Comparison of ENCODE assay signal across 8 cellular contexts in the genomic region with DNA sequence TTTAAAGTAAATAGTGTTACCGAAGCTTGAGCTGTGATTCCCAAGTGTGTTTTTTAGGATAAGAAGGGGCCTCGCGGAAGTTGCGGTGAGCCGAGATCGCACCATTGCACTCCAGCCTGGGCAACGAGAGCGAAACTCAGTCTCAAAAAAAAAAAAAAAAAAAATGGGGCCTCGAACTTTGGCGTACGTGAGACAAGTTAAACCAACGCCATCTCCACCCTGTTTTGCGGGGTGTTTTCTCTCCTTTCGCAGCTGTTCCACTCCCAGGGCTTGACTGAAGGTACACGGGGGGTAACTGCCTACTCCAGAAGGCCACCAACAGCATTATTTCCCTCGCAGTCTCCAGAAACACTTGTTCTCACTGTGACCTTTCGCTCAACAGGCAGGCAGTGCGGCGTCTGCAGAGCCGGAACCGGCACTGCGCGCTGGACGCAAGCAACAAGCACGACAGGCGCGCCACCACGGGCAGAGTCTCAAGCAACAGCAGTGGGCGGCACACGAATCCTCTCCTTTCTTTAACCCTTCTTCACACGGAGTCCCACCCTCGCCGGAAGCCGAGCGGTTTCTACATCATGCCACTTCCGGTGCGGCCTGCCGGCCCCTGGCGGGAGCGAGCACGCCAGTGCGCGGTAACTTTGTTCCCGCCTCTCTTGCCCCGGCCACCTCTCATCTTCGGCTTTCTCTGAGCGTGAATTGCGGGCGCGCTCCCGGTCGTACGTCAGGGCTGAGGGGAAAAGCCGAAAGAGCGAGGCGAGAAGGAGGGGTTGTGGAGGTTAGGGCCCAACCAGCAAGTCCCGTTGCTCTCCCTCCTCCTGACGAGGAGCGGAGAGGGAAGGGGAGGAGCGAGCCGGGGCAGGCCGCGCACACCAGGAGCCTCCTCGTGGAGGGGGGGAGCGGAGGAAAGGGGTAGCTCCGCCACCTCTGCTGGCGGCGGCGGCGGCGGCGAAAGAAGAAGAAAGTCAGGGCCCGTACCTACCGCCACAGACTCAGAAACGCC. TPM values are rescaled to one million over a fixed set of nuclear protein-coding genes. Genes with fewer than 3 reads are reported as not detected.
DNase-seq lines count a peak whose midpoint lies in the region; FAIRE-seq and TF ChIP-seq lines count a peak whose summit lies in the region.

No MANE protein-coding gene starts in this region.

- intact Hi-C loops in activated T-helper 1 cell treated with anti-CD3 and anti-CD28 coated beads, Interleukin-12 subunit alpha, Interleukin-12 subunit beta, Interleukin-2, Interleukin-4 antibody, amounts not matched to agents 30 ng/mL and 10 ng/mL and 1 ng/mL, durations not matched to agents 14 hours and 24 hours and 36 hours (cut with micrococcal nuclease) = loop anchor here (1.0 to 5.0 kb wide), 6 partner anchors 52 to 383 kb away; a partner anchor contains a TSS
- intact Hi-C loops in esophagus squamous epithelium (cut with DNase I) = no loop called here

- in situ Hi-C loops in GM23248 (cut with MboI) = no loop called here

- WGBS in GM23248 (ENCODE audit: low coverage in 1 of 2, low lambda C conversion rate in 2 of 2, missing lambda C conversion rate in 2 of 2), 2 experiments = 1% methylated on average over 57 to 75 of the region's 75 CpGs
- 0% methylated on average over 34 to 45 of the region's 75 CpGs for WGBS in esophagus squamous epithelium, 2 donors

- no peaks in the 10 kb centered on the region for H3K9me3 ChIP-seq in DOHH2 (ENCODE audit: control insufficient read depth, insufficient read depth, low read length)
- H3K9me3 ChIP-seq in GM23248 (ENCODE audit: low read depth) = no peaks in the 10 kb centered on the region
- no peaks in the 10 kb centered on the region for H3K9me3 ChIP-seq in Karpas-422 (ENCODE audit: low read length)
- no peaks in the 10 kb centered on the region for H3K9me3 ChIP-seq in esophagus squamous epithelium
- no peaks in the 10 kb centered on the region for H3K9me3 ChIP-seq in muscle layer of duodenum (ENCODE audit: control insufficient read depth in 1 of 2, low read length in 2 of 2)

- H3K9me3 Mint-ChIP-seq in activated T-helper 1 cell treated with anti-CD3 and anti-CD28 coated beads, Interleukin-12 subunit alpha, Interleukin-12 subunit beta, Interleukin-2, Interleukin-4 antibody, amounts not matched to agents 30 ng/mL and 10 ng/mL and 1 ng/mL, durations not matched to agents 14 hours and 24 hours and 36 hours = no peaks in the 10 kb centered on the region

- peak; percentile 99 for DNase-seq in GM23248
- DNase-seq in Karpas-422 = peak; percentile 100
- peak; percentile 99 for DNase-seq in RCC 7860 (ENCODE audit: low spot score)
- peak; percentile 98 for DNase-seq in activated T-helper 1 cell treated with anti-CD3 and anti-CD28 coated beads, Interleukin-12 subunit alpha, Interleukin-12 subunit beta, Interleukin-2, Interleukin-4 antibody, amounts not matched to agents 30 ng/mL and 10 ng/mL and 1 ng/mL, durations not matched to agents 14 hours and 24 hours and 36 hours (ENCODE audit: low spot score)
- peak; percentile 94 for DNase-seq in esophagus squamous epithelium (lab: John Stamatoyannopoulos, UW)
- DNase-seq in stimulated activated CD8-positive, alpha-beta memory T cell treated with anti-CD3 and anti-CD28 coated beads, Interleukin-7, amount 100 ng/mL, for 24 hours (ENCODE audit: low read depth) = peak; percentile 93

- H3F3A ChIP-seq in DOHH2 (ENCODE audit: control insufficient read depth, insufficient read depth) (peaks cover 12% of the 10 kb centered on the region), GM23248 (ENCODE audit: insufficient read depth) (peaks cover 41% of the 10 kb centered on the region)

- no peaks in the 10 kb centered on the region for H3K9me2 ChIP-seq in DOHH2 (replicated peaks; ENCODE audit: control insufficient read depth, low read length)
- no peaks in the 10 kb centered on the region for H3K9me2 ChIP-seq in GM23248 (ENCODE audit: insufficient read depth)
- no peaks in the 10 kb centered on the region for H3K9me2 ChIP-seq in Karpas-422 (replicated peaks; ENCODE audit: insufficient read depth, low read length)

- H3K4me2 ChIP-seq in DOHH2 (ENCODE audit: low read length) (peak overlapping the region; percentile 77), GM23248 (ENCODE audit: unreplicated experiment) (peak overlapping the region; percentile 99), Karpas-422 (ENCODE audit: low read depth, low read length, poor library complexity, severe bottlenecking) (peak overlapping the region; percentile 89)

- H3K9ac ChIP-seq in GM23248 (peak overlapping the region; percentile 95), Karpas-422 (ENCODE audit: low read length) (peak overlapping the region; percentile 98)

- H3K4me3 ChIP-seq in DOHH2 (ENCODE audit: low read length) (peak overlapping the region; percentile 80), GM23248 (peak overlapping the region; percentile 98), Karpas-422 (ENCODE audit: low read length) (peak overlapping the region; percentile 80), esophagus squamous epithelium (peak overlapping the region; percentile 71 to 95 (median 90)), muscle layer of duodenum (ENCODE audit: low read depth in 1 of 2, low read length in 2 of 2) (peak overlapping the region; percentile 90 to 92)

- peak in 3 of 4 donors; percentile 77 to 92 (median 91) for TF ChIP-seq POLR2A in esophagus squamous epithelium (IDR thresholded peaks at IDR 0.05)

- H3K36me3 ChIP-seq in DOHH2 (ENCODE audit: control insufficient read depth, low read length) = peaks cover 39% of the 10 kb centered on the region
- no peaks in the 10 kb centered on the region for H3K36me3 ChIP-seq in GM23248 (ENCODE audit: low read depth)
- peaks cover 8% of the 10 kb centered on the region for H3K36me3 ChIP-seq in Karpas-422 (ENCODE audit: insufficient read depth, low read length)
- H3K36me3 ChIP-seq in esophagus squamous epithelium = no peaks in the 10 kb centered on the region
- peaks cover 0 to 8% of the 10 kb centered on the region in 2 donors for H3K36me3 ChIP-seq in muscle layer of duodenum (ENCODE audit: control insufficient read depth in 1 of 2, insufficient read depth in 2 of 2, low read length in 2 of 2)

- H3K27me3 ChIP-seq in DOHH2 (ENCODE audit: control insufficient read depth, low read length) (no peaks in the 10 kb centered on the region), GM23248 (replicated peaks; ENCODE audit: insufficient read depth) (no peaks in the 10 kb centered on the region), Karpas-422 (ENCODE audit: low read length) (no peaks in the 10 kb centered on the region), esophagus squamous epithelium (no peaks in the 10 kb centered on the region), muscle layer of duodenum (ENCODE audit: low read depth, low read length) (no peaks in the 10 kb centered on the region)

- peak overlapping the region; percentile 95 for H2AFZ ChIP-seq in GM23248
- H2AFZ ChIP-seq in Karpas-422 (ENCODE audit: low read length) = 0 out of 2 replicates have a peak overlapping the region, but pooled peaks have one; percentile 46

- H3K4me1 ChIP-seq in DOHH2 (ENCODE audit: control insufficient read depth, low read length) (peaks cover 27% of the 10 kb centered on the region), GM23248 (ENCODE audit: insufficient read depth) (peaks cover 15% of the 10 kb centered on the region), Karpas-422 (ENCODE audit: low read length) (peaks cover 27% of the 10 kb centered on the region), esophagus squamous epithelium (peaks cover 5 to 30% (median 14%) of the 10 kb centered on the region in 3 donors), muscle layer of duodenum (ENCODE audit: control insufficient read depth in 1 of 2, insufficient read depth in 2 of 2, low read length in 2 of 2) (peaks cover 3 to 11% of the 10 kb centered on the region in 2 donors)

- H4K20me1 ChIP-seq in DOHH2 (ENCODE audit: control insufficient read depth, insufficient read depth, low read depth, low read length) = peaks cover 20% of the 10 kb centered on the region
- peaks cover 10% of the 10 kb centered on the region; the same call in 1 of the 2 replicates for H4K20me1 ChIP-seq in GM23248 (ENCODE audit: insufficient read depth)
- peaks cover 23% of the 10 kb centered on the region for H4K20me1 ChIP-seq in Karpas-422 (ENCODE audit: insufficient read depth, low read depth, low read length)

- FAIRE-seq in RCC 7860 (lab: Jason Lieb, UNC) = peak; percentile 95

- H3K79me2 ChIP-seq in DOHH2 (ENCODE audit: control insufficient read depth, low read length) = peaks cover 54% of the 10 kb centered on the region
- H3K79me2 ChIP-seq in GM23248 (ENCODE audit: insufficient read depth) = peaks cover 40% of the 10 kb centered on the region
- peaks cover 46% of the 10 kb centered on the region for H3K79me2 ChIP-seq in Karpas-422 (ENCODE audit: low read length)

- H3K27ac ChIP-seq in DOHH2 (ENCODE audit: low read depth, low read length) (peak overlapping the region; percentile 97), GM23248 (peak overlapping the region; percentile 97), Karpas-422 (ENCODE audit: low read length) (peak overlapping the region; percentile 91), esophagus squamous epithelium (peak overlapping the region; percentile 95 to 100 (median 98)), muscle layer of duodenum (ENCODE audit: low read length) (peak overlapping the region; percentile 98)

- peaks cover 13% of the 10 kb centered on the region for H3K36me3 Mint-ChIP-seq in activated T-helper 1 cell treated with anti-CD3 and anti-CD28 coated beads, Interleukin-12 subunit alpha, Interleukin-12 subunit beta, Interleukin-2, Interleukin-4 antibody, amounts not matched to agents 30 ng/mL and 10 ng/mL and 1 ng/mL, durations not matched to agents 14 hours and 24 hours and 36 hours (ENCODE audit: low read depth)

- peak overlapping the region; percentile 95 for H3K4me3 Mint-ChIP-seq in activated T-helper 1 cell treated with anti-CD3 and anti-CD28 coated beads, Interleukin-12 subunit alpha, Interleukin-12 subunit beta, Interleukin-2, Interleukin-4 antibody, amounts not matched to agents 30 ng/mL and 10 ng/mL and 1 ng/mL, durations not matched to agents 14 hours and 24 hours and 36 hours

- peak overlapping the region; percentile 99 for H3K27ac Mint-ChIP-seq in activated T-helper 1 cell treated with anti-CD3 and anti-CD28 coated beads, Interleukin-12 subunit alpha, Interleukin-12 subunit beta, Interleukin-2, Interleukin-4 antibody, amounts not matched to agents 30 ng/mL and 10 ng/mL and 1 ng/mL, durations not matched to agents 14 hours and 24 hours and 36 hours

- TF ChIP-seq CTCF in DOHH2 (IDR thresholded peaks at IDR 0.05; ENCODE audit: low read depth, low read length, poor library complexity, severe bottlenecking) (peak; percentile 18), esophagus squamous epithelium (IDR thresholded peaks at IDR 0.05) (peak in 2 of 6 experiments; percentile 4 to 11)

- H3K27me3 Mint-ChIP-seq in activated T-helper 1 cell treated with anti-CD3 and anti-CD28 coated beads, Interleukin-12 subunit alpha, Interleukin-12 subunit beta, Interleukin-2, Interleukin-4 antibody, amounts not matched to agents 30 ng/mL and 10 ng/mL and 1 ng/mL, durations not matched to agents 14 hours and 24 hours and 36 hours (ENCODE audit: insufficient read depth) = peaks cover 6% of the 10 kb centered on the region

- peaks cover 47% of the 10 kb centered on the region for H3K4me1 Mint-ChIP-seq in activated T-helper 1 cell treated with anti-CD3 and anti-CD28 coated beads, Interleukin-12 subunit alpha, Interleukin-12 subunit beta, Interleukin-2, Interleukin-4 antibody, amounts not matched to agents 30 ng/mL and 10 ng/mL and 1 ng/mL, durations not matched to agents 14 hours and 24 hours and 36 hours (ENCODE audit: low read depth)

RNA-seq across cellular contexts. Expression of a gene that starts 0.8 kb away (rescaled TPM):
- 41.4 and 52.9 TPM in 2 replicates for total RNA-seq in GM23248 (2014; rRNA removed; shearing (Covaris generic))
- 11.0 and 13.3 TPM in 2 replicates for polyA plus RNA-seq in GM23248 (2016; fragmentation: Nextera tagmentation; extraction: Ambion mirVana)
- 64.6 and 81.1 TPM in 2 replicates for total RNA-seq in Karpas-422 (2014; rRNA removed; shearing (Covaris generic); ENCODE audit: low replicate concordance)
- total RNA-seq in activated T-helper 1 cell treated with anti-CD3 and anti-CD28 coated beads, Interleukin-12 subunit alpha, Interleukin-12 subunit beta, Interleukin-2, Interleukin-4 antibody, amounts not matched to agents 30 ng/mL and 10 ng/mL and 1 ng/mL, durations not matched to agents 14 hours and 24 hours and 36 hours = 46.5 and 48.6 TPM in 2 replicates
- 10 to 100 TPM; 46.0 to 99.8 (median 66.0) TPM for total RNA-seq in esophagus squamous epithelium

Comparison
In these comparisons a context has a peak if more than half of its experiments do, and no peak if none do; other contexts are left out.
1. Peak in every context shown above with its lines: DNase-seq, H3K4me3 ChIP-seq and H3K27ac ChIP-seq.